Comparison of ENCODE assay signal across 1 cellular context in genomic region chr11:10358696-10359095, GRCh38.
TF ChIP-seq lines count a peak whose summit lies in the region.

No MANE protein-coding gene starts in this region.

TF ChIP-seq in H1, 55 proteins besides CTCF, POLR2A, EP300 and RAD21 (continued from another document):
- TF ChIP-seq SAP30 (IDR thresholded peaks at IDR 0.05; ENCODE audit: insufficient read depth, insufficient replicate concordance, low read length) = no peak
TF ChIP-seq in H1: peak in this region for 0.
